In the genomic region with DNA sequence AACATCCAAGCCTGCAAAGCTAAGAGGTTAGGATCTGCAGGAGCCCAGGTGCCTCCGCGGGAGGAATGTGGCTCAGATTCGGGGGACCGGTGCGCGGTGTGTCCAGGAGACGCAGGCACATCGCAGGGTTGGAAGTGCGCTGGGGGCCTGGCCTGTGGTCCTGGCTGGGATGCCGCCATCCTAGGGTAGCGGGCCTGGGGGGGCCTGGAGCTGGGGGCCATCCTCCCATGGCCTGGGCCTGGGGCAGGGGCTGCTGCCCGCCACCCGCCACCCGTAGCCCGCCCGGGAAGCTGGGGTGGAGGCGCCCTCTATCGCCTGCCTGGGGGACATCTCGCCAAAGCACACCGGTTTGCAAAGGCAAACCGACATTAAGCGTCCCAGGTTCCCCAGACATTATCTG, we compare ENCODE assay signal across 1 cellular context.
TF ChIP-seq lines count a peak whose summit lies in the region.

No MANE protein-coding gene starts in this region.

TF ChIP-seq in GM23338, 12 proteins besides CTCF, POLR2A, EP300 and RAD21 (continued from another document):
- TF ChIP-seq, protein P1, sequence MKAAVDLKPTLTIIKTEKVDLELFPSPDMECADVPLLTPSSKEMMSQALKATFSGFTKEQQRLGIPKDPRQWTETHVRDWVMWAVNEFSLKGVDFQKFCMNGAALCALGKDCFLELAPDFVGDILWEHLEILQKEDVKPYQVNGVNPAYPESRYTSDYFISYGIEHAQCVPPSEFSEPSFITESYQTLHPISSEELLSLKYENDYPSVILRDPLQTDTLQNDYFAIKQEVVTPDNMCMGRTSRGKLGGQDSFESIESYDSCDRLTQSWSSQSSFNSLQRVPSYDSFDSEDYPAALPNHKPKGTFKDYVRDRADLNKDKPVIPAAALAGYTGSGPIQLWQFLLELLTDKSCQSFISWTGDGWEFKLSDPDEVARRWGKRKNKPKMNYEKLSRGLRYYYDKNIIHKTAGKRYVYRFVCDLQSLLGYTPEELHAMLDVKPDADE (IDR thresholded peaks at IDR 0.05) = no peak
- TF ChIP-seq NANOG (IDR thresholded peaks at IDR 0.05; ENCODE audit: borderline replicate concordance) (no peak), CREB1 (CRISPR knock-in tag; IDR thresholded peaks at IDR 0.05; ENCODE audit: low read depth) (no peak), ZNF114 (CRISPR knock-in tag; IDR thresholded peaks at IDR 0.05) (no peak), EZH2 (IDR thresholded peaks at IDR 0.05; ENCODE audit: low read depth, unreplicated experiment) (no peak), EZH2phosphoT487 (IDR thresholded peaks at IDR 0.05; ENCODE audit: unreplicated experiment) (no peak)
- TF ChIP-seq, protein P2, sequence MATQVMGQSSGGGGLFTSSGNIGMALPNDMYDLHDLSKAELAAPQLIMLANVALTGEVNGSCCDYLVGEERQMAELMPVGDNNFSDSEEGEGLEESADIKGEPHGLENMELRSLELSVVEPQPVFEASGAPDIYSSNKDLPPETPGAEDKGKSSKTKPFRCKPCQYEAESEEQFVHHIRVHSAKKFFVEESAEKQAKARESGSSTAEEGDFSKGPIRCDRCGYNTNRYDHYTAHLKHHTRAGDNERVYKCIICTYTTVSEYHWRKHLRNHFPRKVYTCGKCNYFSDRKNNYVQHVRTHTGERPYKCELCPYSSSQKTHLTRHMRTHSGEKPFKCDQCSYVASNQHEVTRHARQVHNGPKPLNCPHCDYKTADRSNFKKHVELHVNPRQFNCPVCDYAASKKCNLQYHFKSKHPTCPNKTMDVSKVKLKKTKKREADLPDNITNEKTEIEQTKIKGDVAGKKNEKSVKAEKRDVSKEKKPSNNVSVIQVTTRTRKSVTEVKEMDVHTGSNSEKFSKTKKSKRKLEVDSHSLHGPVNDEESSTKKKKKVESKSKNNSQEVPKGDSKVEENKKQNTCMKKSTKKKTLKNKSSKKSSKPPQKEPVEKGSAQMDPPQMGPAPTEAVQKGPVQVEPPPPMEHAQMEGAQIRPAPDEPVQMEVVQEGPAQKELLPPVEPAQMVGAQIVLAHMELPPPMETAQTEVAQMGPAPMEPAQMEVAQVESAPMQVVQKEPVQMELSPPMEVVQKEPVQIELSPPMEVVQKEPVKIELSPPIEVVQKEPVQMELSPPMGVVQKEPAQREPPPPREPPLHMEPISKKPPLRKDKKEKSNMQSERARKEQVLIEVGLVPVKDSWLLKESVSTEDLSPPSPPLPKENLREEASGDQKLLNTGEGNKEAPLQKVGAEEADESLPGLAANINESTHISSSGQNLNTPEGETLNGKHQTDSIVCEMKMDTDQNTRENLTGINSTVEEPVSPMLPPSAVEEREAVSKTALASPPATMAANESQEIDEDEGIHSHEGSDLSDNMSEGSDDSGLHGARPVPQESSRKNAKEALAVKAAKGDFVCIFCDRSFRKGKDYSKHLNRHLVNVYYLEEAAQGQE (IDR thresholded peaks at IDR 0.05; ENCODE audit: unreplicated experiment) = no peak
TF ChIP-seq in GM23338: peak in this region for 0.
